Comparison of ENCODE assay signal across 1 cellular context in the genomic region with DNA sequence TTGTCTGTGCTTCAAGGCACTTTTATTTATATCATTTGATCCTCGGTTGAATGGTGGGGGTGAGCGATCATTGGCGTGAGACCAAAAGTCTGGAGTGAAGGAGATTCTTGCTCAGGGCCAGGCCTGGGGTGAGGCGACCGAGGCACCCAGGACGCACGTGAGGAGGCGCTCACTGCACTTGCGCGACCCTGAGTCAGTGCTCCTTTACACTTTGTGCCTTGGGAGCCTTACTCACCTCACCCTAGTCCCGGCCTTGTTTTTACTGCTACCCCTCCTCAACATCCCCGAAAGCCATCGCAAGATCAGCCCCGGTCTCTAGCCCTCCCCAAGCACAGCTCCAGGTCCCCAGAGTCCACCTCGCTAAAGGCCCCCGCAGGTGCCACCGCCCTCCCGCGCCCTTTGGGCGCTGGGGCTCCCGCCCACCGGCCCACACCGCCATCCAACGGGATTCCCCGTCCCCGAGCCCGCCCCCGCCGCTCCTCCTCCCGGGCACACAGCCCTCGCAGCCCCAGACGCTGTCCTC.
TF ChIP-seq lines count a peak whose summit lies in the region.

No MANE protein-coding gene starts in this region.

TF ChIP-seq in K562, 482 proteins besides CTCF, POLR2A, EP300 and RAD21 (continued from another document):
- TF ChIP-seq MGA (IDR thresholded peaks at IDR 0.05): peak; percentile 56
- TF ChIP-seq ARNT (IDR thresholded peaks at IDR 0.05): peak in 1 of 2 experiments; percentile 0; a peak in 1 of 4 replicates
- TF ChIP-seq NFRKB (IDR thresholded peaks at IDR 0.05; ENCODE audit: low read depth): 0 out of 2 replicates have a peak, but pooled peaks have one; percentile 14
